ENCODE assay signal across 13 cellular contexts in the genomic region with DNA sequence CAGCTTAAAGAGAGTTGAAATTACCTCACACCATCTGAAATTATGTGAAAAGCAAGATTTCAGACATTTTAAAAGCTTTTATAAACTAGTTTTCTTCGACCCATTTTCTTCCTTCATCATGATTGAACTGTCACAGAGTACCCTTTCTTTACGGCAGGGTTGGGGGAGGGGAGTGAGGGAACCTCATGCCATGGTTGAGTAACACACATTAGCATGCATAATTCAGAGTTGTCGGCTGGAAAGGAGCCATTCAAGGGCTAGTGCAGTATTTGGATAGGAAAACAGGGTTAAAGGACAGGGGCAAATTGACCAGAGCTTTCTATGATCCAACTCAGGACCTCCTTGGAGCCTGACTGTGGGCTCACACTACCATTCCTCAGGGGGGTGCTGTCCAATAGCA. TPM values are rescaled to one million over a fixed set of nuclear protein-coding genes. Genes with fewer than 3 reads are reported as not detected.
"Had no signal": no experiment of that assay in that cellular context is flagged by ENCODE, and none has a peak within 500 bp of the region (broad histone marks: within the 10 kb centered on the region; RNA-seq: fewer than 3 reads in every experiment).

No MANE protein-coding gene starts in this region.

- ATAC-seq: activated CD4-positive, CD25-positive, alpha-beta regulatory T cell treated with anti-CD3 and anti-CD28 coated beads, Interleukin-2, amount 50 U/mL, for 24 hours; activated T-cell treated with anti-CD3 and anti-CD28 coated beads, Interleukin-2, amount 50 U/mL, for 4 hours; mucosa of descending colon; pancreas had no signal

- H3K4me3 ChIP-seq: mucosa of descending colon, pancreas, tibial nerve had no signal

- H3K9me3 ChIP-seq: mucosa of descending colon, neutrophil, pancreas, tibial nerve had no signal

- H3K27me3 ChIP-seq: neutrophil had no signal

- DNase-seq: activated CD4-positive, alpha-beta T cell treated with anti-CD3 and anti-CD28 coated beads, Interleukin-2, amount 10 ng/mL, durations not matched to agents 7 days and 5 days; activated CD8-positive, alpha-beta memory T cell treated with anti-CD3 and anti-CD28 coated beads, Interleukin-2, amount 50 U/mL, for 4 hours; activated naive CD4-positive, alpha-beta T cell treated with anti-CD3 and anti-CD28 coated beads for 36 hours; activated T-cell treated with anti-CD3 and anti-CD28 coated beads, Interleukin-2, amount 50 U/mL, for 4 hours; central memory CD4-positive, alpha-beta T cell; foreskin melanocyte; mucosa of descending colon; naive B cell; pancreas had no signal

- H3K4me1 ChIP-seq: pancreas had no signal

- H3K27ac ChIP-seq: neutrophil, pancreas, tibial nerve had no signal

- H3K36me3 ChIP-seq: neutrophil, pancreas, tibial nerve had no signal

RNA-seq across cellular contexts. Expression of a gene that starts 46.1 kb away (rescaled TPM):
- polyA plus RNA-seq: keratinocyte had no signal
